16 cellular contexts compared by ENCODE assay signal in the genomic region with DNA sequence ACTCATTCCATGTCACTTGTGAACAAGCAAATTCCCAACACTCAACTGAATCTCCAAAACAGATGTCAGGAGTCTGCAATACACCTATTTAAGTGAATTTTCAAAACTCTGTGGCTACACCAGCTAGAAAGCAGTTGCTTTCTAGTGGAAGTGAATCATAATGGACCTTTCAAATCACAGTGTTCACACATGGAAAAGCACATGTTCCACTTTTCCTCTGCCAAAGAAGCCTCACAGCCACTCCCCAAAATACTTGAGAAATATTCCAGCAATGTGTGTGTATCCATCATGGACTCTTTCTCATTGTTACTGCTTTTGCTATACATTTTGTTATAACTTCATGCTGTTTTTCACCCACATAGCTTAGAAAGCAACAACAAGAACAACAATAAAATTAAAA. TPM values are rescaled to one million over a fixed set of nuclear protein-coding genes. Genes with fewer than 3 reads are reported as not detected.
DNase-seq lines count a peak whose midpoint lies in the region; ATAC-seq, FAIRE-seq and TF ChIP-seq lines count a peak whose summit lies in the region.
"Had no signal": no experiment of that assay in that cellular context is flagged by ENCODE, and none has a peak within 500 bp of the region (broad histone marks: within the 10 kb centered on the region; RNA-seq: fewer than 3 reads in every experiment).

No MANE protein-coding gene starts in this region.

- H3K9me3 Mint-ChIP-seq in astrocyte (ENCODE audit: unreplicated experiment) = no peaks in the 10 kb centered on the region
- H3K9me3 Mint-ChIP-seq in activated T-cell treated with anti-CD3 and anti-CD28 coated beads, Interleukin-2, amount 50 U/mL, for 4 hours = no peaks in the 10 kb centered on the region
- H3K9me3 Mint-ChIP-seq: activated T-helper 2 cell treated with anti-CD3 and anti-CD28 coated beads, Interferon-gamma antibody, Interleukin-2, Interleukin-4, amounts not matched to agents 10 μg/mL and 5 μg/mL and 100 μg/mL, durations not matched to agents 14 hours and 24 hours and 36 hours had no signal

- no peaks in the 10 kb centered on the region for H3K36me3 ChIP-seq in astrocyte (ENCODE audit: insufficient read depth, low read length)
- H3K36me3 ChIP-seq: cardiac muscle cell, uterus had no signal

- FAIRE-seq in astrocyte (lab: Jason Lieb, UNC) = peak; percentile 54

- no peak overlapping the region for H3K27ac ChIP-seq in astrocyte (ENCODE audit: low read depth, low read length)
- H3K27ac ChIP-seq: cardiac muscle cell, HL-60, uterus had no signal

- peaks cover 25% of the 10 kb centered on the region for H3K4me1 ChIP-seq in astrocyte (ENCODE audit: insufficient read depth, low read length)
- H3K4me1 ChIP-seq: uterus had no signal

- H3K79me2 ChIP-seq in astrocyte (ENCODE audit: insufficient read depth, low read length) = no peaks in the 10 kb centered on the region

- DNase-seq in AG08395 (ENCODE audit: low spot score) (peak; percentile 51), HFF-Myc (ENCODE audit: extremely low read depth, low read depth) (peak; percentile 59), astrocyte (ENCODE audit: low read depth) (peak; percentile 74), foreskin fibroblast (peak; percentile 59 to 84), Right ventricle myocardium superior (no peak)
- DNase-seq in activated CD4-positive, CD25-positive, alpha-beta regulatory T cell treated with anti-CD3 and anti-CD28 coated beads, Interleukin-2, amount 50 U/mL, for 72 hours = no peak
- no peak for DNase-seq in activated T-cell treated with anti-CD3 and anti-CD28 coated beads, Interleukin-2, amount 50 U/mL, for 4 hours
- DNase-seq: DMS79; stimulated activated CD4-positive, alpha-beta T cell treated with anti-CD3 and anti-CD28 coated beads, Interleukin-1b, Interleukin-23, amount 100 ng/mL, for 48 hours; uterus had no signal

- no peak overlapping the region for H3K4me3 Mint-ChIP-seq in astrocyte (ENCODE audit: unreplicated experiment)
- no peak overlapping the region for H3K4me3 Mint-ChIP-seq in activated T-cell treated with anti-CD3 and anti-CD28 coated beads, Interleukin-2, amount 50 U/mL, for 4 hours
- H3K4me3 Mint-ChIP-seq: GM23338 had no signal

- H3K4me3 ChIP-seq in HFF-Myc (replicated peaks; ENCODE audit: low read depth, low read length) (no peak overlapping the region), astrocyte (ENCODE audit: insufficient read depth, low read depth, low read length) (no peak overlapping the region), foreskin fibroblast (ENCODE audit: low read depth in 1 of 2, low read length in 2 of 2) (no peak overlapping the region)
- H3K4me3 ChIP-seq: cardiac muscle cell, GM23338, uterus had no signal

- no peak overlapping the region for H3K9ac ChIP-seq in astrocyte (ENCODE audit: low read length)

- H3K9me3 ChIP-seq in astrocyte (ENCODE audit: insufficient read depth, low read depth, low read length) = no peaks in the 10 kb centered on the region
- H3K9me3 ChIP-seq: uterus had no signal

- H3K4me1 Mint-ChIP-seq in astrocyte (ENCODE audit: low read depth, unreplicated experiment) = peaks cover 29% of the 10 kb centered on the region
- peaks cover 28% of the 10 kb centered on the region for H3K4me1 Mint-ChIP-seq in activated T-cell treated with anti-CD3 and anti-CD28 coated beads, Interleukin-2, amount 50 U/mL, for 4 hours (ENCODE audit: low read depth)

- intact Hi-C loops in Right ventricle myocardium superior (cut with DNase I) = no loop called here

- no peak for ATAC-seq in activated T-cell treated with anti-CD3 and anti-CD28 coated beads, Interleukin-2, amount 50 U/mL, for 4 hours
- ATAC-seq in HG03280 (IDR thresholded peaks at IDR 0.05; ENCODE audit: unreplicated experiment) (no peak), Right ventricle myocardium superior (ENCODE audit: poor library complexity) (no peak)
- ATAC-seq: GM23338 had no signal

- peak overlapping the region; percentile 64 for H3K4me2 ChIP-seq in astrocyte (ENCODE audit: low read length)
- H3K4me2 ChIP-seq: GM23338 had no signal

- H3K27me3 Mint-ChIP-seq in astrocyte (ENCODE audit: low read depth, unreplicated experiment) = no peaks in the 10 kb centered on the region
- H3K27me3 Mint-ChIP-seq in activated T-cell treated with anti-CD3 and anti-CD28 coated beads, Interleukin-2, amount 50 U/mL, for 4 hours (ENCODE audit: low read depth) = peaks cover 2% of the 10 kb centered on the region
- H3K27me3 Mint-ChIP-seq: progenitor cell of endocrine pancreas had no signal

- peak overlapping the region; percentile 48 for H3K27ac Mint-ChIP-seq in astrocyte (ENCODE audit: unreplicated experiment)
- H3K27ac Mint-ChIP-seq: activated T-helper 2 cell treated with anti-CD3 and anti-CD28 coated beads, Interferon-gamma antibody, Interleukin-2, Interleukin-4, amounts not matched to agents 10 μg/mL and 5 μg/mL and 100 μg/mL, durations not matched to agents 14 hours and 24 hours and 36 hours; GM23338; progenitor cell of endocrine pancreas had no signal

- no peaks in the 10 kb centered on the region for H3K27me3 ChIP-seq in astrocyte (ENCODE audit: insufficient read depth, low read length)
- H3K27me3 ChIP-seq: cardiac muscle cell, uterus had no signal

- H4K20me1 ChIP-seq in astrocyte (ENCODE audit: insufficient read depth, low read length) = no peaks in the 10 kb centered on the region

- peaks cover 2% of the 10 kb centered on the region for H3K36me3 Mint-ChIP-seq in astrocyte (ENCODE audit: low read depth, unreplicated experiment)
- peaks cover 2% of the 10 kb centered on the region for H3K36me3 Mint-ChIP-seq in activated T-cell treated with anti-CD3 and anti-CD28 coated beads, Interleukin-2, amount 50 U/mL, for 4 hours (ENCODE audit: insufficient read depth)

- no peak for TF ChIP-seq CTCF in HFF-Myc (IDR thresholded peaks at IDR 0.05; ENCODE audit: low read depth, low read length, missing control alignments)
- TF ChIP-seq CTCF in astrocyte (IDR thresholded peaks at IDR 0.05; ENCODE audit: insufficient read depth, low read depth, low read length) = no peak
- no peak for TF ChIP-seq CTCF in foreskin fibroblast (IDR thresholded peaks at IDR 0.05; ENCODE audit: low read depth, low read length)

- peak overlapping the region; percentile 3 for H2AFZ ChIP-seq in astrocyte (ENCODE audit: low read depth, low read length)
- H2AFZ ChIP-seq: GM23338 had no signal

RNA-seq across cellular contexts. Expression of gene MARCHF3, which starts 17.4 kb away (rescaled TPM):
- total RNA-seq in astrocyte = 16.5 and 16.6 TPM in 2 replicates
- 1 to 10 TPM; 2.7 to 4.2 (median 3.3) TPM for total RNA-seq in activated T-cell treated with anti-CD3 and anti-CD28 coated beads, Interleukin-2, amount 50 U/mL, for 4 hours
- 26.6 TPM for total RNA-seq in Right ventricle myocardium superior

Comparison
In these comparisons a context has a peak if more than half of its experiments do, and no peak if none do; other contexts are left out.
1. DNase-seq: peak in AG08395 (single experiment), HFF-Myc (single experiment), astrocyte (single experiment) and foreskin fibroblast (2 of 2); none in activated CD4-positive, CD25-positive, alpha-beta regulatory T cell treated with anti-CD3 and anti-CD28 coated beads, Interleukin-2, amount 50 U/mL, for 72 hours (single experiment), activated T-cell treated with anti-CD3 and anti-CD28 coated beads, Interleukin-2, amount 50 U/mL, for 4 hours (single experiment) and Right ventricle myocardium superior (single experiment).